In genomic region chr2:109341363-109341762, GRCh38 we compare ENCODE assay signal across 17 cellular contexts.
DNase-seq lines count a peak whose midpoint lies in the region; TF ChIP-seq lines count a peak whose summit lies in the region.
"Had no signal": no experiment of that assay in that cellular context is flagged by ENCODE, and none has a peak within 500 bp of the region (broad histone marks: within the 10 kb centered on the region; RNA-seq: fewer than 3 reads in every experiment).

No MANE protein-coding gene starts in this region.

- 53 to 61% methylated on average over 2 of the region's 2 CpGs for WGBS in lower leg skin, 2 donors

- no peak for TF ChIP-seq CTCF in RWPE1 (conservative IDR thresholded peaks at IDR 0.05; ENCODE audit: low read depth)
- TF ChIP-seq CTCF in epithelial cell of esophagus (IDR thresholded peaks at IDR 0.05; ENCODE audit: insufficient read depth, low read depth, low read length, missing control alignments): no peak
- TF ChIP-seq CTCF in lower leg skin (IDR thresholded peaks at IDR 0.05): no peak

- peaks cover 0 to 3% (median 0%) of the 10 kb centered on the region in 11 experiments; a peak in 2 of 22 replicates for H3K9me3 ChIP-seq in BLaER1 treated with 17β-estradiol and CSF1 and Interleukin-3, amounts not matched to agents 10 nM and 100 nM (replicated peaks in 1 of 11)
- no peaks in the 10 kb centered on the region for H3K9me3 ChIP-seq in Karpas-422 (ENCODE audit: low read length)
- H3K9me3 ChIP-seq: SJSA1 had no signal

- intact Hi-C loops in lower leg skin (cut with DNase I; ENCODE audit: low total_unique reads): loop anchor here (10.0 kb wide), 1 partner anchor 1147 kb away; no protein-coding TSS in a partner anchor

- no peaks in the 10 kb centered on the region for H3K9me2 ChIP-seq in Karpas-422 (replicated peaks; ENCODE audit: insufficient read depth, low read length)

- H3K4me3 ChIP-seq in BLaER1 treated with 17β-estradiol and CSF1 and Interleukin-3, amounts not matched to agents 10 nM and 100 nM: no peak overlapping the region
- H3K4me3 ChIP-seq in epithelial cell of esophagus (ENCODE audit: low read length): no peak overlapping the region
- no peak overlapping the region for H3K4me3 ChIP-seq in lower leg skin (ENCODE audit: low read depth, poor library complexity, severe bottlenecking)
- H3K4me3 ChIP-seq in Karpas-422 (ENCODE audit: low read length): no peak overlapping the region
- H3K4me3 ChIP-seq: SJSA1 had no signal

- H3K9ac ChIP-seq in BLaER1 treated with 17β-estradiol and CSF1 and Interleukin-3, amounts not matched to agents 10 nM and 100 nM: no peak overlapping the region
- H3K9ac ChIP-seq in Karpas-422 (ENCODE audit: low read length): no peak overlapping the region

- no peak overlapping the region for H2AFZ ChIP-seq in Karpas-422 (ENCODE audit: low read length)

- H3K27me3 ChIP-seq in BLaER1 treated with 17β-estradiol and CSF1 and Interleukin-3, amounts not matched to agents 10 nM and 100 nM: no peaks in the 10 kb centered on the region
- H3K27me3 ChIP-seq in Karpas-422 (ENCODE audit: low read length): no peaks in the 10 kb centered on the region
- H3K27me3 ChIP-seq: SJSA1 had no signal

- no peak for TF ChIP-seq POLR2A in lower leg skin (IDR thresholded peaks at IDR 0.05)

- no peaks in the 10 kb centered on the region for H3K79me2 ChIP-seq in Karpas-422 (ENCODE audit: low read length)

- CTCF ChIA-PET in RWPE1 (lab: Yijun Ruan, JAX): interaction anchor here (0.6 kb wide), 1 partner anchor 455 kb away, joined by 7 read pairs; no protein-coding TSS in a partner anchor

- peaks cover 0 to 17% (median 4%) of the 10 kb centered on the region in 11 experiments; a peak in 4 of 22 replicates for H3K36me3 ChIP-seq in BLaER1 treated with 17β-estradiol and CSF1 and Interleukin-3, amounts not matched to agents 10 nM and 100 nM
- no peaks in the 10 kb centered on the region for H3K36me3 ChIP-seq in Karpas-422 (ENCODE audit: insufficient read depth, low read length)
- H3K36me3 ChIP-seq: SJSA1 had no signal

- H4K20me1 ChIP-seq in BLaER1 treated with 17β-estradiol and CSF1 and Interleukin-3, amounts not matched to agents 10 nM and 100 nM: peaks cover 0 to 97% (median 84%) of the 10 kb centered on the region in 11 experiments; a peak in 19 of 22 replicates
- H4K20me1 ChIP-seq in Karpas-422 (ENCODE audit: insufficient read depth, low read depth, low read length): no peaks in the 10 kb centered on the region

- peaks cover 47 to 90% (median 86%) of the 10 kb centered on the region in 10 experiments for H3K4me1 ChIP-seq in BLaER1 treated with 17β-estradiol and CSF1 and Interleukin-3, amounts not matched to agents 10 nM and 100 nM
- peaks cover under 1% of the 10 kb centered on the region for H3K4me1 ChIP-seq in Karpas-422 (ENCODE audit: low read length)

- no peak overlapping the region for H3K27ac ChIP-seq in BLaER1 treated with 17β-estradiol and CSF1 and Interleukin-3, amounts not matched to agents 10 nM and 100 nM
- H3K27ac ChIP-seq in RWPE1 (peak overlapping the region; percentile 51; the same call in 1 of the 2 replicates), Karpas-422 (ENCODE audit: low read length) (no peak overlapping the region)
- H3K27ac ChIP-seq: HL-60, SJSA1 had no signal

- POLR2A ChIA-PET in RWPE1 (lab: Yijun Ruan, JAX; ENCODE audit: low non-redundant PET): no interaction called here

- DNase-seq in HT1080 (ENCODE audit: low read depth) (peak; percentile 34), RWPE1 (ENCODE audit: low spot score) (peak; percentile 26), epithelial cell of esophagus (ENCODE audit: low read depth) (peak; percentile 48), lower leg skin (ENCODE audit: low spot score in 2 of 2) (no peak), NCI-H1436 (lab: John Stamatoyannopoulos, UW) (no peak), Karpas-422 (no peak)
- DNase-seq: CD4-positive, alpha-beta T cell; DMS79; GDM1; GOT3; KG1; NCI-H1417; NCI-H2029; NCI-H510A treated with DMSO at 0.1 percent for 48 hours had no signal

- peak overlapping the region in 9 of 11 experiments; percentile 6 to 97 (median 93); a peak in 14 of 22 replicates for H3K4me2 ChIP-seq in BLaER1 treated with 17β-estradiol and CSF1 and Interleukin-3, amounts not matched to agents 10 nM and 100 nM
- H3K4me2 ChIP-seq in Karpas-422 (ENCODE audit: low read depth, low read length, poor library complexity, severe bottlenecking): no peak overlapping the region

Comparison
In these comparisons a context has a peak if more than half of its experiments do, and no peak if none do; other contexts are left out.
1. DNase-seq: peak in HT1080 (single experiment), RWPE1 (single experiment) and epithelial cell of esophagus (single experiment); none in lower leg skin (0 of 2), NCI-H1436 (single experiment) and Karpas-422 (single experiment).